In the genomic region with DNA sequence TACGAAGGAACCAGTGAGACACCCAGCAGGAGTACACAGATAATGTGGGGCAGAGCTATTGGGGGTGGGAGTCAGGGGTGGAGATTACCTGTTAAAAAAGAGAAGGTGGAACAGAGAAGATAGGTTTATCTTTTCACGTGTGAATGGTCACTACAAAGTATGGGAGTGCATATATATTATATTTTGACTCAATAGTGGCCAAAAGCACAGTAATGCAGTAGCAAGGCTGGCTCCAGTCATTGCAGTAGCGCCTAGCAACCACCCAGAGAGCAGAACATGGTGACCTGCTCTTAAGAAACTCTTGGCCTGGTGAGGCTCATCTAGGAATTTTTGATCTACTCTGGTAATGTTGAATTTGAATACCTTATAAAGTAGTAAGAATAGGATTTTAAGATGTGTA, we compare ENCODE assay signal across 8 cellular contexts. TPM values are rescaled to one million over a fixed set of nuclear protein-coding genes. Genes with fewer than 3 reads are reported as not detected.
DNase-seq lines count a peak whose midpoint lies in the region; ATAC-seq and TF ChIP-seq lines count a peak whose summit lies in the region.

No MANE protein-coding gene starts in this region.

- H3K9me3 ChIP-seq in MG63 (no peaks in the 10 kb centered on the region), breast epithelium (no peaks in the 10 kb centered on the region), muscle layer of colon (ENCODE audit: low read length) (no peaks in the 10 kb centered on the region)

- H3K27me3 ChIP-seq in MG63 (no peaks in the 10 kb centered on the region), breast epithelium (peaks cover 0 to 7% of the 10 kb centered on the region in 2 donors), muscle layer of colon (ENCODE audit: control insufficient read depth in 1 of 2, insufficient read depth in 2 of 2, low read length in 2 of 2) (no peaks in the 10 kb centered on the region)

- DNase-seq in D341Med (ENCODE audit: low spot score) (peak; percentile 46), MG63 (peak; percentile 6), breast epithelium (ENCODE audit: low spot score in 2 of 2) (no peak)

- intact Hi-C loops in breast epithelium (cut with DNase I; ENCODE audit: low total_unique reads): no loop called here

- H3K4me3 ChIP-seq in MG63 (peak overlapping the region; percentile 92), breast epithelium (peak overlapping the region; percentile 81 to 95 (median 89)), muscle layer of colon (ENCODE audit: low read depth in 1 of 2, low read length in 2 of 2) (peak overlapping the region; percentile 34 to 89)

- H3K4me1 ChIP-seq in breast epithelium: peaks cover 0 to 4% of the 10 kb centered on the region in 2 donors
- H3K4me1 ChIP-seq in muscle layer of colon (ENCODE audit: insufficient read depth, low read length): peaks cover 12% of the 10 kb centered on the region

- TF ChIP-seq CTCF in breast epithelium (IDR thresholded peaks at IDR 0.05): no peak

- no peak for ATAC-seq in GM18868 (IDR thresholded peaks at IDR 0.05; ENCODE audit: unreplicated experiment)
- no peak for ATAC-seq in GM19463 (IDR thresholded peaks at IDR 0.05; ENCODE audit: unreplicated experiment)
- no peak for ATAC-seq in GM21786 (IDR thresholded peaks at IDR 0.05; ENCODE audit: unreplicated experiment)
- ATAC-seq in GM18873 (IDR thresholded peaks at IDR 0.05; ENCODE audit: low FRiP score, unreplicated experiment): no peak

- H3K36me3 ChIP-seq in MG63 (peaks cover 13% of the 10 kb centered on the region), breast epithelium (no peaks in the 10 kb centered on the region), muscle layer of colon (ENCODE audit: insufficient read depth, low read length) (peaks cover 2% of the 10 kb centered on the region)

- no peak overlapping the region for H3K27ac ChIP-seq in breast epithelium
- H3K27ac ChIP-seq in muscle layer of colon (ENCODE audit: low read depth, low read length): no peak overlapping the region

- H3K9ac ChIP-seq in muscle layer of colon (ENCODE audit: low read length): no peak overlapping the region

- no peak for TF ChIP-seq POLR2A in breast epithelium (IDR thresholded peaks at IDR 0.05)

RNA-seq across cellular contexts. Expression of a gene that starts 1.0 kb away (rescaled TPM):
- total RNA-seq in MG63 (2014; rRNA removed; shearing (Covaris generic); ENCODE audit: low replicate concordance): 21.8 and 26.1 TPM in 2 replicates
- total RNA-seq in breast epithelium: 10 to 100 TPM; 29.0 to 33.7 (median 30.2) TPM

RNA-seq across cellular contexts. Expression of a gene that starts 29.9 kb away (rescaled TPM):
- 29.8 and 60.9 TPM in 2 replicates for total RNA-seq in MG63 (2014; rRNA removed; shearing (Covaris generic); ENCODE audit: low replicate concordance)
- 10 to 100 TPM; 61.1 to 84.3 (median 77.0) TPM for total RNA-seq in breast epithelium

RNA-seq across cellular contexts. Expression of a gene that starts 33.0 kb away (rescaled TPM):
- total RNA-seq in MG63 (2014; rRNA removed; shearing (Covaris generic); ENCODE audit: low replicate concordance): 0.16 TPM in 1 of 2 replicates, not detected in the other
- total RNA-seq in breast epithelium: under 1 TPM in 2 of 3 donors, not detected in 1; 0.16 to 0.29 TPM

Comparison
In these comparisons a context has a peak if more than half of its experiments do, and no peak if none do; other contexts are left out.
1. DNase-seq: peak in D341Med (single experiment) and MG63 (single experiment); none in breast epithelium (0 of 2).
2. Peak in every context shown above with its lines, with median percentiles within 50 percentile points of each other: H3K4me3 ChIP-seq.